2 cellular contexts compared by ENCODE assay signal in genomic region chr13:24234200-24234915, GRCh38.
TF ChIP-seq lines count a peak whose summit lies in the region.

No MANE protein-coding gene starts in this region.

TF ChIP-seq in IMR-90, 13 proteins besides CTCF, POLR2A, EP300 and RAD21:
- TF ChIP-seq FOS (IDR thresholded peaks at IDR 0.05; ENCODE audit: low read depth, low read length) (no peak), ELK1 (IDR thresholded peaks at IDR 0.05; ENCODE audit: borderline replicate concordance, low read depth, low read length) (no peak), NFE2L2 (IDR thresholded peaks at IDR 0.05; ENCODE audit: low read depth, low read length) (no peak), CHD1 (IDR thresholded peaks at IDR 0.05; ENCODE audit: low read depth, low read length) (no peak), MXI1 (IDR thresholded peaks at IDR 0.05; ENCODE audit: borderline replicate concordance, low read depth, low read length) (no peak), MAFK (IDR thresholded peaks at IDR 0.05; ENCODE audit: low read depth, low read length) (no peak), USF2 (IDR thresholded peaks at IDR 0.05; ENCODE audit: low read depth, low read length) (no peak)

TF ChIP-seq in GM12878, 131 proteins besides CTCF, POLR2A, EP300 and RAD21:
- TF ChIP-seq SPI1 (IDR thresholded peaks at IDR 0.05; ENCODE audit: borderline replicate concordance, insufficient read depth, low read depth, low read length) (peak; percentile 43; the same call in 1 of the 2 replicates), TCF7 (IDR thresholded peaks at IDR 0.05; ENCODE audit: borderline replicate concordance) (peak; percentile 69), BCL11A (IDR thresholded peaks at IDR 0.05; ENCODE audit: low read depth, low read length) (0 out of 2 replicates have a peak, but pooled peaks have one; percentile 25), IKZF1 (conservative IDR thresholded peaks at IDR 0.05) (peak; percentile 17; the same call in 1 of the 2 replicates), ZNF592 (IDR thresholded peaks at IDR 0.05) (no peak), NR2F1 (conservative IDR thresholded peaks at IDR 0.05) (peak; percentile 41; the same call in 1 of the 2 replicates), YY1 (IDR thresholded peaks at IDR 0.05; ENCODE audit: low read depth, low read length) (no peak), MTA2 (IDR thresholded peaks at IDR 0.05; ENCODE audit: low read depth) (peak; percentile 84), ZBTB33 (IDR thresholded peaks at IDR 0.05) (no peak), JUNB (IDR thresholded peaks at IDR 0.05) (peak; percentile 67), IKZF2 (IDR thresholded peaks at IDR 0.05) (peak in 1 of 2 experiments; percentile 25; a peak in 1 of 4 replicates), RELB (IDR thresholded peaks at IDR 0.05; ENCODE audit: low read depth) (peak; percentile 45; the same call in 1 of the 2 replicates)
